ENCODE assay signal across 1 cellular context in the genomic region with DNA sequence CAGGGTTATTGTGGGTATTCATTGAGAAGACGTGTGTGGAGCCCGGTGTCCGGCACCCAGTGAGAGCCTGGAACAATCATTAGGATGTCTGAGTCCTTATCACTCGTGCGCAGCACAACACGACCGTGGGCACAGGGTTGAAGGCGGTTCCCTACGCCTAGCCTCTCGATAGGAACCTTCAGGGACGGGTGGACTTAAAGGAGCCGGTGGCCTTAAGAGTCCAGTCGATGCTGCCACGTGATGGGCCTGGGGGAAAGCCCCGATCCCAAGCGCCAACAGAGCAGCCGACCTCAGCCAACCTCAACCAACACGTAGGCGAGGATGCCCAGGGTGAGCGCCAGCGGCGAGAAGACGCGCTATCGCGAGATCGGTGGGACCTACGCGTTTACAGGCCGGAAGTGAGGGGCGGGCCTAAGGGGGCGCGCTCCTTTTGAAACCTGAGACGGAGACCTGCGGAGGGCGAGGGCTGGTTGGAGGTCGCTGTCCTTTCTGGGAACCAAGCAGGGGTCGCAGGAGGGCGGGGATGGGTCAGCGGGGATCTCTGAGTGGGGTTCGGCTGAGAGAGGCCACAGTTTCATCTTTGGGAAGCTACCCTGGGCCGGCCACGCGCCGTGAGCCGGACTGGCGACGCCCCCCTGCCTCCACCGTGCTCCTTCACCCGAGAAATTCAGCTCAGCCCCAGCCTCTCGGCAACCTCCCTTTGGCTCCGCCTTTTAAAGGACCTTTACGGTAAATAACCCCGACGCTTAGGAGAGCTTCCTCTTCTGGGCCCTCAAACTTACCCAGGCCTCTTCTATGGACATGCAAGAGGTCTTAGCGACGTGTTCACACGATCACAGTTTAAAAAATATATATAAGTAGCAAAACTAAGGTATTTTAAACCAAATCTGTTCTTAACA.
TF ChIP-seq lines count a peak whose summit lies in the region.

No MANE protein-coding gene starts in this region.

TF ChIP-seq in A549, 52 proteins besides CTCF, POLR2A, EP300 and RAD21 (continued from another document):
- TF ChIP-seq, protein P1, sequence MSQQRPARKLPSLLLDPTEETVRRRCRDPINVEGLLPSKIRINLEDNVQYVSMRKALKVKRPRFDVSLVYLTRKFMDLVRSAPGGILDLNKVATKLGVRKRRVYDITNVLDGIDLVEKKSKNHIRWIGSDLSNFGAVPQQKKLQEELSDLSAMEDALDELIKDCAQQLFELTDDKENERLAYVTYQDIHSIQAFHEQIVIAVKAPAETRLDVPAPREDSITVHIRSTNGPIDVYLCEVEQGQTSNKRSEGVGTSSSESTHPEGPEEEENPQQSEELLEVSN (IDR thresholded peaks at IDR 0.05; ENCODE audit: borderline replicate concordance, low read depth): peak; percentile 91
- TF ChIP-seq, protein P2, sequence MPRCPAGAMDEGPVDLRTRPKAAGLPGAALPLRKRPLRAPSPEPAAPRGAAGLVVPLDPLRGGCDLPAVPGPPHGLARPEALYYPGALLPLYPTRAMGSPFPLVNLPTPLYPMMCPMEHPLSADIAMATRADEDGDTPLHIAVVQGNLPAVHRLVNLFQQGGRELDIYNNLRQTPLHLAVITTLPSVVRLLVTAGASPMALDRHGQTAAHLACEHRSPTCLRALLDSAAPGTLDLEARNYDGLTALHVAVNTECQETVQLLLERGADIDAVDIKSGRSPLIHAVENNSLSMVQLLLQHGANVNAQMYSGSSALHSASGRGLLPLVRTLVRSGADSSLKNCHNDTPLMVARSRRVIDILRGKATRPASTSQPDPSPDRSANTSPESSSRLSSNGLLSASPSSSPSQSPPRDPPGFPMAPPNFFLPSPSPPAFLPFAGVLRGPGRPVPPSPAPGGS (IDR thresholded peaks at IDR 0.05): peak; percentile 91
- TF ChIP-seq EHMT2 (IDR thresholded peaks at IDR 0.05; ENCODE audit: low read depth) (no peak), HOXB5 (CRISPR knock-in tag; IDR thresholded peaks at IDR 0.05) (no peak), CBX2 (IDR thresholded peaks at IDR 0.05; ENCODE audit: borderline replicate concordance, low read depth) (no peak), FOSL2 (IDR thresholded peaks at IDR 0.05) (no peak), FOSL2 (CRISPR knock-in tag; IDR thresholded peaks at IDR 0.05) (no peak), TFCP2L1 (CRISPR knock-in tag; IDR thresholded peaks at IDR 0.05) (no peak), ESRRA (IDR thresholded peaks at IDR 0.05; ENCODE audit: borderline replicate concordance, low read length) (no peak), MAZ (IDR thresholded peaks at IDR 0.05; ENCODE audit: borderline replicate concordance, low read depth, low read length) (no peak), HOXB13 (CRISPR knock-in tag; IDR thresholded peaks at IDR 0.05; ENCODE audit: low read depth) (peak; percentile 41; the same call in 1 of the 2 replicates), RARB (CRISPR knock-in tag; IDR thresholded peaks at IDR 0.05) (no peak), TP53 (CRISPR knock-in tag; IDR thresholded peaks at IDR 0.05) (no peak), CBX8 (IDR thresholded peaks at IDR 0.05) (no peak), SREBF2 (IDR thresholded peaks at IDR 0.05) (no peak), FOXS1 (CRISPR knock-in tag; IDR thresholded peaks at IDR 0.05) (no peak), CHD4 (IDR thresholded peaks at IDR 0.05; ENCODE audit: borderline replicate concordance) (no peak), CHD2 (IDR thresholded peaks at IDR 0.05; ENCODE audit: low read length, partially characterized antibody) (peak; percentile 99), MYC (IDR thresholded peaks at IDR 0.05; ENCODE audit: borderline replicate concordance, low read length) (no peak), ZFP36 (IDR thresholded peaks at IDR 0.05; ENCODE audit: borderline replicate concordance, partially characterized antibody) (no peak), HEYL (CRISPR knock-in tag; IDR thresholded peaks at IDR 0.05) (no peak), KDM1A (IDR thresholded peaks at IDR 0.05; ENCODE audit: low read depth) (no peak), NR3C1 (IDR thresholded peaks at IDR 0.05) (no peak), PHF8 (IDR thresholded peaks at IDR 0.05; ENCODE audit: borderline replicate concordance, low read depth) (peak; percentile 53; the same call in 1 of the 2 replicates), CEBPB (IDR thresholded peaks at IDR 0.05) (no peak), EHF (CRISPR knock-in tag; IDR thresholded peaks at IDR 0.05) (no peak), KDM5A (IDR thresholded peaks at IDR 0.05) (peak; percentile 53; the same call in 1 of the 2 replicates), RFX5 (IDR thresholded peaks at IDR 0.05) (no peak), JUN (IDR thresholded peaks at IDR 0.05) (peak; percentile 40 to 83; a peak in 3 of 5 replicates)
- TF ChIP-seq, protein P3, sequence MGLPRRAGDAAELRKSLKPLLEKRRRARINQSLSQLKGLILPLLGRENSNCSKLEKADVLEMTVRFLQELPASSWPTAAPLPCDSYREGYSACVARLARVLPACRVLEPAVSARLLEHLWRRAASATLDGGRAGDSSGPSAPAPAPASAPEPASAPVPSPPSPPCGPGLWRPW (IDR thresholded peaks at IDR 0.05): no peak
- TF ChIP-seq, protein P4, sequence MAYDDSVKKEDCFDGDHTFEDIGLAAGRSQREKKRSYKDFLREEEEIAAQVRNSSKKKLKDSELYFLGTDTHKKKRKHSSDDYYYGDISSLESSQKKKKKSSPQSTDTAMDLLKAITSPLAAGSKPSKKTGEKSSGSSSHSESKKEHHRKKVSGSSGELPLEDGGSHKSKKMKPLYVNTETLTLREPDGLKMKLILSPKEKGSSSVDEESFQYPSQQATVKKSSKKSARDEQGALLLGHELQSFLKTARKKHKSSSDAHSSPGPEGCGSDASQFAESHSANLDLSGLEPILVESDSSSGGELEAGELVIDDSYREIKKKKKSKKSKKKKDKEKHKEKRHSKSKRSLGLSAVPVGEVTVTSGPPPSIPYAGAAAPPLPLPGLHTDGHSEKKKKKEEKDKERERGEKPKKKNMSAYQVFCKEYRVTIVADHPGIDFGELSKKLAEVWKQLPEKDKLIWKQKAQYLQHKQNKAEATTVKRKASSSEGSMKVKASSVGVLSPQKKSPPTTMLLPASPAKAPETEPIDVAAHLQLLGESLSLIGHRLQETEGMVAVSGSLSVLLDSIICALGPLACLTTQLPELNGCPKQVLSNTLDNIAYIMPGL (CRISPR knock-in tag; IDR thresholded peaks at IDR 0.05; ENCODE audit: borderline replicate concordance): no peak
- TF ChIP-seq, protein P5, sequence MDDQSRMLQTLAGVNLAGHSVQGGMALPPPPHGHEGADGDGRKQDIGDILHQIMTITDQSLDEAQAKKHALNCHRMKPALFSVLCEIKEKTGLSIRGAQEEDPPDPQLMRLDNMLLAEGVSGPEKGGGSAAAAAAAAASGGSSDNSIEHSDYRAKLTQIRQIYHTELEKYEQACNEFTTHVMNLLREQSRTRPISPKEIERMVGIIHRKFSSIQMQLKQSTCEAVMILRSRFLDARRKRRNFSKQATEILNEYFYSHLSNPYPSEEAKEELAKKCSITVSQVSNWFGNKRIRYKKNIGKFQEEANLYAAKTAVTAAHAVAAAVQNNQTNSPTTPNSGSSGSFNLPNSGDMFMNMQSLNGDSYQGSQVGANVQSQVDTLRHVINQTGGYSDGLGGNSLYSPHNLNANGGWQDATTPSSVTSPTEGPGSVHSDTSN (IDR thresholded peaks at IDR 0.05): 0 out of 2 replicates have a peak, but pooled peaks have one; percentile 22
- TF ChIP-seq, protein P6, sequence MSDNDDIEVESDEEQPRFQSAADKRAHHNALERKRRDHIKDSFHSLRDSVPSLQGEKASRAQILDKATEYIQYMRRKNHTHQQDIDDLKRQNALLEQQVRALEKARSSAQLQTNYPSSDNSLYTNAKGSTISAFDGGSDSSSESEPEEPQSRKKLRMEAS (IDR thresholded peaks at IDR 0.05): peak; percentile 93
- TF ChIP-seq, protein P7, sequence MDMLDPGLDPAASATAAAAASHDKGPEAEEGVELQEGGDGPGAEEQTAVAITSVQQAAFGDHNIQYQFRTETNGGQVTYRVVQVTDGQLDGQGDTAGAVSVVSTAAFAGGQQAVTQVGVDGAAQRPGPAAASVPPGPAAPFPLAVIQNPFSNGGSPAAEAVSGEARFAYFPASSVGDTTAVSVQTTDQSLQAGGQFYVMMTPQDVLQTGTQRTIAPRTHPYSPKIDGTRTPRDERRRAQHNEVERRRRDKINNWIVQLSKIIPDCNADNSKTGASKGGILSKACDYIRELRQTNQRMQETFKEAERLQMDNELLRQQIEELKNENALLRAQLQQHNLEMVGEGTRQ (IDR thresholded peaks at IDR 0.05): no peak
